1 cellular context compared by ENCODE assay signal in the genomic region with DNA sequence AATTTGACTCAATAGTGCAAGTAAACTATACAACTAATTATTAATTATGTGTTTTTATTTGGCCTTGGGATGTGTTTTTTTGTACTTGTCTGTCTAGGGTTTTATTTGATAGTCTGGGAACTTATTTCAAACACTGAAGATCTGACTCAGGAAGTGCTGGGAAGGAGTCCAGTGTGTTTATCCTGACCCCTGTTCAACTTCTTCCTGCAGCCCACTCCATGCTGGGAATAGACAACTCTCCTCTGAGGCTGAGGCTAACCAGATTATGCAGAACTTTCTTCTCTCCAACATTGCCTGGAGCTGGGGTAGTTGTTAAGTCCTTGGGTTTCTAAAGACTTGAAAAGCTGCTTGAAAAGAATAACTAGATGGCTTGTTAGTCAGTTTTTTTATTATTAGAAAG.
TF ChIP-seq lines count a peak whose summit lies in the region.

No MANE protein-coding gene starts in this region.

TF ChIP-seq in SK-N-SH, 30 proteins besides CTCF, POLR2A, EP300 and RAD21:
- no peak for TF ChIP-seq RFX5 (IDR thresholded peaks at IDR 0.05; ENCODE audit: low read length)
- no peak for TF ChIP-seq YY1 (IDR thresholded peaks at IDR 0.05; ENCODE audit: low read depth)
- TF ChIP-seq CHD2 (IDR thresholded peaks at IDR 0.05; ENCODE audit: low read length, partially characterized antibody), result no peak
- TF ChIP-seq NFIC (IDR thresholded peaks at IDR 0.05; ENCODE audit: borderline replicate concordance), result no peak
- TF ChIP-seq, protein P1, sequence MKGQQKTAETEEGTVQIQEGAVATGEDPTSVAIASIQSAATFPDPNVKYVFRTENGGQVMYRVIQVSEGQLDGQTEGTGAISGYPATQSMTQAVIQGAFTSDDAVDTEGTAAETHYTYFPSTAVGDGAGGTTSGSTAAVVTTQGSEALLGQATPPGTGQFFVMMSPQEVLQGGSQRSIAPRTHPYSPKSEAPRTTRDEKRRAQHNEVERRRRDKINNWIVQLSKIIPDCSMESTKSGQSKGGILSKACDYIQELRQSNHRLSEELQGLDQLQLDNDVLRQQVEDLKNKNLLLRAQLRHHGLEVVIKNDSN (IDR thresholded peaks at IDR 0.05; ENCODE audit: borderline replicate concordance, low read depth), result no peak
- peak; percentile 10; the same call in 1 of the 2 replicates for TF ChIP-seq TCF12 (IDR thresholded peaks at IDR 0.05)
